ENCODE assay signal across 8 cellular contexts in genomic region chr19:54029930-54030490, GRCh38. TPM values are rescaled to one million over a fixed set of nuclear protein-coding genes. Genes with fewer than 3 reads are reported as not detected.
A peak's percentile ranks its signal among the peaks of the same experiment; 100 is the strongest.
DNase-seq lines count a peak whose midpoint lies in the region; ATAC-seq, FAIRE-seq and TF ChIP-seq lines count a peak whose summit lies in the region.

No MANE protein-coding gene starts in this region.

- no peak overlapping the region for H3K4me3 Mint-ChIP-seq in activated CD8-positive, alpha-beta T cell treated with anti-CD3 and anti-CD28 coated beads, Interleukin-2, amount 10 ng/mL, durations not matched to agents 7 days and 5 days
- H3K4me3 Mint-ChIP-seq in nephron progenitor cell: no peak overlapping the region

- H4K20me1 ChIP-seq in endothelial cell of umbilical vein (replicated peaks; ENCODE audit: control insufficient read depth, extremely low read depth, insufficient read depth, low read length): no peaks in the 10 kb centered on the region

- dilution Hi-C loops in endothelial cell of umbilical vein (cut with MboI; ENCODE audit: extremely low pct_ligation_motif_present, low sequenced_read_pairs): no loop called here

- H3K4me3 ChIP-seq in endothelial cell of umbilical vein (replicated peaks in 1 of 3; ENCODE audit: insufficient read depth in 1 of 3, low read depth in 1 of 3, low read length in 3 of 3) (no peak overlapping the region), thoracic aorta (no peak overlapping the region)

- peak; percentile 76 for FAIRE-seq in endothelial cell of umbilical vein (lab: Jason Lieb, UNC)

- H3K4me1 ChIP-seq in endothelial cell of umbilical vein (ENCODE audit: control insufficient read depth, extremely low read depth, insufficient read depth, low read length) (peaks cover 4% of the 10 kb centered on the region), thoracic aorta (ENCODE audit: control insufficient read depth in 1 of 2, low read depth in 2 of 2) (no peaks in the 10 kb centered on the region)

- CTCF ChIA-PET in activated CD8-positive, alpha-beta T cell treated with anti-CD3 and anti-CD28 coated beads, Interleukin-2, amount 10 ng/mL, durations not matched to agents 7 days and 5 days (lab: Charles Lee): interaction anchor here (0.6 to 2.3 kb wide), 24 partner anchors 8 to 261 kb away, joined by 3 to 27 read pairs (median 4); no protein-coding TSS in a partner anchor
- CTCF ChIA-PET in endothelial cell of umbilical vein (lab: Charles Lee): interaction anchor here (0.5 to 9.2 kb wide), 96 partner anchors 9 to 835 kb away, joined by 3 to 216 read pairs (median 6); partner anchors contain the start of genes CACNG6, MYADM, OSCAR and PRKCG

- H3K9me3 Mint-ChIP-seq in activated CD8-positive, alpha-beta T cell treated with anti-CD3 and anti-CD28 coated beads, Interleukin-2, amount 10 ng/mL, durations not matched to agents 7 days and 5 days (ENCODE audit: insufficient read depth): no peaks in the 10 kb centered on the region
- no peaks in the 10 kb centered on the region for H3K9me3 Mint-ChIP-seq in nephron progenitor cell

- no peak overlapping the region for H3K4me2 ChIP-seq in endothelial cell of umbilical vein (ENCODE audit: insufficient read depth, low read length)

- no peak for ATAC-seq in activated CD4-positive, CD25-positive, alpha-beta regulatory T cell treated with anti-CD3 and anti-CD28 coated beads, Interleukin-2, amount 50 U/mL, for 24 hours
- peak; percentile 39 for ATAC-seq in activated CD8-positive, alpha-beta T cell treated with anti-CD3 and anti-CD28 coated beads, Interleukin-2, amount 10 ng/mL, durations not matched to agents 7 days and 5 days
- ATAC-seq in thoracic aorta (ENCODE audit: insufficient number of reproducible peaks, low FRiP score, low read depth): no peak
- no peak for ATAC-seq in HG02763 (IDR thresholded peaks at IDR 0.05; ENCODE audit: unreplicated experiment)

- no peak for TF ChIP-seq POLR2A in endothelial cell of umbilical vein (IDR thresholded peaks at IDR 0.05; ENCODE audit: low read depth, low read length)

- H3K4me1 Mint-ChIP-seq in activated CD8-positive, alpha-beta T cell treated with anti-CD3 and anti-CD28 coated beads, Interleukin-2, amount 10 ng/mL, durations not matched to agents 7 days and 5 days (ENCODE audit: low read depth): no peaks in the 10 kb centered on the region
- H3K4me1 Mint-ChIP-seq in nephron progenitor cell: peaks cover 14% of the 10 kb centered on the region

- H3K9ac ChIP-seq in endothelial cell of umbilical vein (replicated peaks; ENCODE audit: extremely low read depth, insufficient read depth, low read length): no peak overlapping the region

- no TSS peak for BruUV-seq in endothelial cell of umbilical vein (replicated peaks; lab: Mats Ljungman, UMichigan)

- DNase-seq in activated CD4-positive, CD25-positive, alpha-beta regulatory T cell (lab: John Stamatoyannopoulos, UW): peak in 3 of 4 experiments; percentile 13 to 34 (median 20)
- DNase-seq in NCI-H2227 treated with DMSO at 0.1 percent for 48 hours (lab: John Stamatoyannopoulos, UW) (peak; percentile 67), endothelial cell of umbilical vein (ENCODE audit: low read depth, low spot score) (peak; percentile 67), nephron progenitor cell (peak; percentile 76), thoracic aorta (ENCODE audit: low spot score) (no peak)
- DNase-seq in activated CD8-positive, alpha-beta T cell treated with anti-CD3 and anti-CD28 coated beads, Interleukin-2, amount 10 ng/mL, durations not matched to agents 7 days and 5 days: peak; percentile 68

- intact Hi-C loops in endothelial cell of umbilical vein (cut with micrococcal nuclease): loop anchor here (1.0 to 10.0 kb wide), 5 partner anchors 188 to 835 kb away; partner anchors contain the start of gene ZNF665

- H3K27me3 ChIP-seq in endothelial cell of umbilical vein (ENCODE audit: control insufficient read depth in 2 of 2, insufficient read depth in 2 of 2, low read length in 2 of 2) (no peaks in the 10 kb centered on the region), thoracic aorta (replicated peaks; ENCODE audit: insufficient read depth) (no peaks in the 10 kb centered on the region)

- POLR2A ChIA-PET in activated CD8-positive, alpha-beta T cell treated with anti-CD3 and anti-CD28 coated beads, Interleukin-2, amount 10 ng/mL, durations not matched to agents 7 days and 5 days (lab: Charles Lee): no interaction called here
- POLR2A ChIA-PET in endothelial cell of umbilical vein (lab: Charles Lee): interaction anchor here (0.6 kb wide), 1 partner anchor 90 kb away, joined by 3 read pairs; no protein-coding TSS in a partner anchor

- H3K36me3 Mint-ChIP-seq in activated CD8-positive, alpha-beta T cell treated with anti-CD3 and anti-CD28 coated beads, Interleukin-2, amount 10 ng/mL, durations not matched to agents 7 days and 5 days (ENCODE audit: low read depth): no peaks in the 10 kb centered on the region
- H3K36me3 Mint-ChIP-seq in nephron progenitor cell (ENCODE audit: low read depth): no peaks in the 10 kb centered on the region

- H3K36me3 ChIP-seq in endothelial cell of umbilical vein (ENCODE audit: control insufficient read depth in 2 of 2, extremely low read depth in 1 of 2, insufficient read depth in 2 of 2, low read length in 2 of 2) (no peaks in the 10 kb centered on the region), thoracic aorta (no peaks in the 10 kb centered on the region)

- no peak overlapping the region for H3K27ac ChIP-seq in endothelial cell of umbilical vein (ENCODE audit: insufficient read depth, low read depth, low read length)
- no peak overlapping the region for H3K27ac ChIP-seq in thoracic aorta

- H2AFZ ChIP-seq in endothelial cell of umbilical vein (ENCODE audit: low read depth, low read length): no peak overlapping the region

- H3K9me1 ChIP-seq in endothelial cell of umbilical vein (replicated peaks; ENCODE audit: control insufficient read depth, extremely low read depth, insufficient read depth, low read length): no peaks in the 10 kb centered on the region

- H3K27ac Mint-ChIP-seq in activated CD8-positive, alpha-beta T cell treated with anti-CD3 and anti-CD28 coated beads, Interleukin-2, amount 10 ng/mL, durations not matched to agents 7 days and 5 days: no peak overlapping the region
- no peak overlapping the region for H3K27ac Mint-ChIP-seq in nephron progenitor cell

- peaks cover 12% of the 10 kb centered on the region for H3K27me3 Mint-ChIP-seq in activated CD8-positive, alpha-beta T cell treated with anti-CD3 and anti-CD28 coated beads, Interleukin-2, amount 10 ng/mL, durations not matched to agents 7 days and 5 days (ENCODE audit: low read depth)
- peaks cover 21% of the 10 kb centered on the region for H3K27me3 Mint-ChIP-seq in nephron progenitor cell (ENCODE audit: low read depth, poor library complexity)

- no peaks in the 10 kb centered on the region for H3K79me2 ChIP-seq in endothelial cell of umbilical vein (ENCODE audit: control insufficient read depth, insufficient read depth, low read length)

- no peaks in the 10 kb centered on the region for H3K9me3 ChIP-seq in endothelial cell of umbilical vein (replicated peaks; ENCODE audit: control insufficient read depth, insufficient read depth, low read length)
- no peaks in the 10 kb centered on the region for H3K9me3 ChIP-seq in thoracic aorta

- TF ChIP-seq CTCF in endothelial cell of umbilical vein (IDR thresholded peaks at IDR 0.05; ENCODE audit: extremely low read depth in 1 of 2, insufficient read depth in 1 of 2, low read depth in 1 of 2, low read length in 2 of 2) (peak; percentile 61 to 72), nephron progenitor cell (IDR thresholded peaks at IDR 0.05) (peak; percentile 36), thoracic aorta (IDR thresholded peaks at IDR 0.05) (peak; percentile 29)

TF ChIP-seq in endothelial cell of umbilical vein, 7 proteins besides CTCF, POLR2A, EP300 and RAD21 (continues in another document):
- TF ChIP-seq MAX (IDR thresholded peaks at IDR 0.05; ENCODE audit: insufficient read depth, insufficient read length): no peak

RNA-seq across cellular contexts. Expression of gene VSTM1, which starts 33.7 kb away (rescaled TPM):
- total RNA-seq in activated CD8-positive, alpha-beta T cell treated with anti-CD3 and anti-CD28 coated beads, Interleukin-2, amount 10 ng/mL, durations not matched to agents 7 days and 5 days: not detected
- total RNA-seq in endothelial cell of umbilical vein (not detected in 2 replicates), thoracic aorta (not detected)
- not detected in 2 replicates for polyA plus RNA-seq in endothelial cell of umbilical vein
- not detected in 2 replicates for polyA plus RNA-seq in endothelial cell of umbilical vein (2011; cell fraction: cytosol; rRNA removed)
- polyA plus RNA-seq in endothelial cell of umbilical vein (2011; cell fraction: nucleus; rRNA removed): not detected in 2 replicates
- 0.53 TPM in 1 of 2 replicates, not detected in the other for polyA plus RNA-seq in endothelial cell of umbilical vein (2012)
- polyA minus RNA-seq in endothelial cell of umbilical vein: not detected in 2 replicates
- polyA minus RNA-seq in endothelial cell of umbilical vein (2011; cell fraction: cytosol; rRNA and poly(A)+ RNA removed): not detected
- polyA minus RNA-seq in endothelial cell of umbilical vein (2011; cell fraction: nucleus; rRNA and poly(A)+ RNA removed): not detected in 2 replicates

RNA-seq across cellular contexts. Expression of gene CACNG6, which starts 38.6 kb away (rescaled TPM):
- total RNA-seq in activated CD8-positive, alpha-beta T cell treated with anti-CD3 and anti-CD28 coated beads, Interleukin-2, amount 10 ng/mL, durations not matched to agents 7 days and 5 days: not detected
- total RNA-seq in endothelial cell of umbilical vein (4.0 and 5.4 TPM in 2 replicates), thoracic aorta (not detected)
- polyA plus RNA-seq in endothelial cell of umbilical vein: 3.9 and 5.0 TPM in 2 replicates
- polyA plus RNA-seq in endothelial cell of umbilical vein (2011; cell fraction: cytosol; rRNA removed): 1.7 and 3.0 TPM in 2 replicates
- polyA plus RNA-seq in endothelial cell of umbilical vein (2011; cell fraction: nucleus; rRNA removed): 2.0 and 3.8 TPM in 2 replicates
- polyA plus RNA-seq in endothelial cell of umbilical vein (2012): 1.9 and 5.9 TPM in 2 replicates
- polyA minus RNA-seq in endothelial cell of umbilical vein: 1.1 and 1.7 TPM in 2 replicates
- polyA minus RNA-seq in endothelial cell of umbilical vein (2011; cell fraction: cytosol; rRNA and poly(A)+ RNA removed): not detected
- polyA minus RNA-seq in endothelial cell of umbilical vein (2011; cell fraction: nucleus; rRNA and poly(A)+ RNA removed): 0.38 and 1.1 TPM in 2 replicates

RNA-seq across cellular contexts. Expression of gene TARM1, which starts 51.2 kb away (rescaled TPM):
- not detected for total RNA-seq in activated CD8-positive, alpha-beta T cell treated with anti-CD3 and anti-CD28 coated beads, Interleukin-2, amount 10 ng/mL, durations not matched to agents 7 days and 5 days
- total RNA-seq in endothelial cell of umbilical vein (not detected in 2 replicates), thoracic aorta (not detected)
- polyA plus RNA-seq in endothelial cell of umbilical vein: not detected in 2 replicates
- polyA plus RNA-seq in endothelial cell of umbilical vein (2011; cell fraction: cytosol; rRNA removed): not detected in 2 replicates
- polyA plus RNA-seq in endothelial cell of umbilical vein (2011; cell fraction: nucleus; rRNA removed): not detected in 2 replicates
- not detected in 2 replicates for polyA plus RNA-seq in endothelial cell of umbilical vein (2012)
- polyA minus RNA-seq in endothelial cell of umbilical vein: not detected in 2 replicates
- polyA minus RNA-seq in endothelial cell of umbilical vein (2011; cell fraction: cytosol; rRNA and poly(A)+ RNA removed): not detected
- not detected in 2 replicates for polyA minus RNA-seq in endothelial cell of umbilical vein (2011; cell fraction: nucleus; rRNA and poly(A)+ RNA removed)
